In the genomic region with DNA sequence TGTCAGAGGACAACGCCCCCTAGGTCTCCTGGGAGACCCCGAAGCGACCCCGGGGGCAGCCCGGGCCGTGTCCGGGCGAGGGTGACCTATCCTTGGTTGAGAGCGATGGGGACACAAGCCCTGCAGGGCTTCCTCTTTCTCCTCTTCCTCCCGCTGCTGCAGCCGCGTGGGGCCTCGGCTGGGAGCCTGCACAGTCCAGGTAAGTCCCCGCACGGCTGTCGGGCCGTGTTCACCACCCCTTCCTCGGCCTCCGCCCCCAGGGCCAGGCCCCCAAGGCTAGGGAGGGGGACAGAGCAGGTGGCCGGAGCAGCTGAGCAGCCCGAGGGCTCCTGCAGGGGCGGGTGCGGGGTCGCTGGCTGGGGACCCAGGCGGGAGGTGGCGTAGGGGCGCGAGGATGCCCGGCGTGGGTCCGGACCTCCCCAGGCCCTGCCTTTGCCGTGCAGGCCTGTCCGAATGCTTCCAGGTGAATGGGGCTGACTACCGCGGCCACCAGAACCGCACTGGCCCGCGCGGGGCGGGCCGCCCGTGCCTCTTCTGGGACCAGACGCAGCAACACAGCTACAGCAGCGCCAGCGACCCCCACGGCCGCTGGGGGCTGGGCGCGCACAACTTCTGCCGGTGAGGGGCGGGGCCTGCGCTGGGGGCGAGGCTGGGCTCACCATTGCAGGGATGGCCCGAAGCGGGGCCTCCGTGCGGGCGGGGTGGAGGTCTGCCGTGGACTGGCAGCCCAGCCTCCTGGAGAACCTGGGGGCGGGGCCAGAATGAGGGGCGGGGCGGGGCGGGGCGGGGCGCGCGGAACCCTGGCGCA, we compare ENCODE assay signal across 8 cellular contexts. TPM values are rescaled to one million over a fixed set of nuclear protein-coding genes. Genes with fewer than 3 reads are reported as not detected.
A peak's percentile ranks its signal among the peaks of the same experiment; 100 is the strongest.
DNase-seq lines count a peak whose midpoint lies in the region; ATAC-seq and TF ChIP-seq lines count a peak whose summit lies in the region.

No MANE protein-coding gene starts in this region.

- H3K14ac ChIP-seq in IMR-90 (replicated peaks; ENCODE audit: low read depth, low read length), result no peak overlapping the region

- H3K4me3 Mint-ChIP-seq in activated T-cell treated with anti-CD3 and anti-CD28 coated beads, Interleukin-2, amount 50 U/mL, for 72 hours, result peak overlapping the region; percentile 93

- no peak overlapping the region for H2BK120ac ChIP-seq in IMR-90 (ENCODE audit: low read depth, low read length)

- no peak overlapping the region for H3K56ac ChIP-seq in IMR-90 (ENCODE audit: extremely low read depth, insufficient read depth, low read length)

- BruUV-seq in IMR-90 (replicated peaks; lab: Mats Ljungman, UMichigan) (no TSS peak), Panc1 (replicated peaks; lab: Mats Ljungman, UMichigan) (no TSS peak)

- H3K4me2 ChIP-seq in IMR-90 (ENCODE audit: low read depth, low read length), result no peak overlapping the region

- TF ChIP-seq CTCF in IMR-90 (conservative IDR thresholded peaks at IDR 0.05; ENCODE audit: low read depth, low read length) (no peak), Panc1 (IDR thresholded peaks at IDR 0.05) (peak; percentile 53)

- peaks cover 22% of the 10 kb centered on the region; the same call in 1 of the 2 replicates for H4K20me1 ChIP-seq in IMR-90 (ENCODE audit: insufficient read depth, low read length)

- H3K27me3 ChIP-seq in IMR-90 (ENCODE audit: control insufficient read depth, insufficient read depth, low read length) (peaks cover 55% of the 10 kb centered on the region), Panc1 (ENCODE audit: control insufficient read depth, insufficient read depth, low read length) (no peaks in the 10 kb centered on the region)

- WGBS in IMR-90 (ENCODE audit: extremely low coverage in 2 of 2, insufficient read length in 1 of 2), 2 experiments, result 0% methylated on average over 28 of the region's 68 CpGs; no CpG with 5 or more reads in 1 of the 2 experiments

- H3K36me3 Mint-ChIP-seq in activated T-cell treated with anti-CD3 and anti-CD28 coated beads, Interleukin-2, amount 50 U/mL, for 72 hours (ENCODE audit: insufficient read depth in 2 of 2), result peaks cover 0 to 2% of the 10 kb centered on the region in 2 donors

- no peak overlapping the region for H4K5ac ChIP-seq in IMR-90 (ENCODE audit: low read depth, low read length)

- peaks cover 5% of the 10 kb centered on the region; the same call in 1 of the 2 replicates for H3K4me1 ChIP-seq in IMR-90 (ENCODE audit: control insufficient read depth, insufficient read depth, low read length)
- peaks cover 23% of the 10 kb centered on the region for H3K4me1 ChIP-seq in Panc1 (ENCODE audit: control insufficient read depth, insufficient read depth, low read length)

- H2BK15ac ChIP-seq in IMR-90 (ENCODE audit: low read depth, low read length), result no peak overlapping the region

- H3K79me1 ChIP-seq in IMR-90 (ENCODE audit: low read depth in 1 of 2, low read length in 2 of 2), result peaks cover 0 to 6% of the 10 kb centered on the region in 2 experiments; a peak in 1 of 4 replicates

- in situ Hi-C loops in IMR-90 (cut with MboI; ENCODE audit: low sequenced_read_pairs), result no loop called here
- in situ Hi-C loops in Panc1 (cut with HindIII; ENCODE audit: low pct_unique_long_range_greater_than_20kb, low sequenced_read_pairs), result no loop called here

- peaks cover 21% of the 10 kb centered on the region for H3K4me1 Mint-ChIP-seq in activated T-cell treated with anti-CD3 and anti-CD28 coated beads, Interleukin-2, amount 50 U/mL, for 72 hours (ENCODE audit: low read depth)

- H2BK5ac ChIP-seq in IMR-90 (ENCODE audit: low read depth, low read length, poor library complexity, severe bottlenecking), result no peak overlapping the region

- no peak overlapping the region for H2AK5ac ChIP-seq in IMR-90 (ENCODE audit: low read depth, low read length)

- POLR2A ChIA-PET in IMR-90 (lab: Charles Lee; ENCODE audit: unreplicated experiment), result interaction anchor here (0.6 kb wide), 1 partner anchor 16 kb away, joined by 6 read pairs; the partner anchor contains the start of gene PKMYT1
- POLR2A ChIA-PET in Panc1 (lab: Charles Lee), result interaction anchor here (0.5 to 1.0 kb wide), 2 partner anchors 9 to 72 kb away, joined by 5 to 8 read pairs; partner anchors contain the start of gene BICDL2

- H3K27me3 Mint-ChIP-seq in activated T-cell treated with anti-CD3 and anti-CD28 coated beads, Interleukin-2, amount 50 U/mL, for 72 hours (ENCODE audit: low read depth), result peaks cover 37% of the 10 kb centered on the region

- no peak overlapping the region for H3K4ac ChIP-seq in IMR-90 (ENCODE audit: low read depth, low read length)

- peak overlapping the region; percentile 49 for H2AFZ ChIP-seq in IMR-90 (replicated peaks; ENCODE audit: low read length, poor library complexity)

- TF ChIP-seq POLR2A in IMR-90 (IDR thresholded peaks at IDR 0.05; ENCODE audit: low read depth, low read length), result no peak

- CTCF ChIA-PET in IMR-90 (lab: Yijun Ruan, JAX) (no interaction called here), Panc1 (lab: Charles Lee) (no interaction called here)

- H3K9me3 ChIP-seq in IMR-90 (ENCODE audit: control insufficient read depth, insufficient read depth, low read length), result no peaks in the 10 kb centered on the region; the same call in 1 of the 2 replicates
- no peaks in the 10 kb centered on the region for H3K9me3 ChIP-seq in Panc1 (ENCODE audit: control insufficient read depth, insufficient read depth, low read depth, low read length)
- H3K9me3 ChIP-seq in iPS-18c (ENCODE audit: control insufficient read depth, insufficient read depth, low read length), result no peaks in the 10 kb centered on the region

- H4K91ac ChIP-seq in IMR-90 (ENCODE audit: insufficient read depth, low read depth, low read length), result no peak overlapping the region

- ATAC-seq in IMR-90 (ENCODE audit: low read depth), result no peak
- ATAC-seq in Panc1, result peak; percentile 47
- peak; percentile 28 to 29 for ATAC-seq in activated T-cell treated with anti-CD3 and anti-CD28 coated beads, Interleukin-2, amount 50 U/mL, for 72 hours (replicated peaks in 1 of 2)
- no peak for ATAC-seq in GM21723 (IDR thresholded peaks at IDR 0.05; ENCODE audit: unreplicated experiment)

- no peak overlapping the region for H3K18ac ChIP-seq in IMR-90 (ENCODE audit: low read depth, low read length)

- H3K9me3 Mint-ChIP-seq in activated T-cell treated with anti-CD3 and anti-CD28 coated beads, Interleukin-2, amount 50 U/mL, for 72 hours, result no peaks in the 10 kb centered on the region

- H3K4me3 ChIP-seq in IMR-90 (ENCODE audit: insufficient read depth, low read depth, low read length) (no peak overlapping the region), Panc1 (ENCODE audit: low read depth in 2 of 2, low read length in 2 of 2) (peak overlapping the region; percentile 56 to 81), iPS-18c (ENCODE audit: insufficient read depth, low read depth, low read length) (peak overlapping the region; percentile 71)

- no peak overlapping the region for H2BK20ac ChIP-seq in IMR-90 (ENCODE audit: low read depth, low read length)

- H3K36me3 ChIP-seq in IMR-90 (ENCODE audit: control insufficient read depth, insufficient read depth, low read length), result no peaks in the 10 kb centered on the region
- H3K36me3 ChIP-seq in Panc1 (ENCODE audit: control insufficient read depth, insufficient read depth, low read length), result no peaks in the 10 kb centered on the region; the same call in 1 of the 2 replicates

- TF ChIP-seq RAD21 in IMR-90 (IDR thresholded peaks at IDR 0.05; ENCODE audit: low read length), result no peak

- no peak overlapping the region for H3K27ac Mint-ChIP-seq in activated T-cell treated with anti-CD3 and anti-CD28 coated beads, Interleukin-2, amount 50 U/mL, for 72 hours

- no peak overlapping the region for H2AK9ac ChIP-seq in IMR-90 (replicated peaks; ENCODE audit: low read depth, low read length, poor library complexity)

- no peak overlapping the region for H3K9ac ChIP-seq in IMR-90 (ENCODE audit: low read depth, low read length)

- peaks cover 10% of the 10 kb centered on the region; the same call in 1 of the 2 replicates for H3K9me1 ChIP-seq in IMR-90 (ENCODE audit: insufficient read depth, low read length)

- dilution Hi-C loops in IMR-90 (cut with HindIII; ENCODE audit: low sequenced_read_pairs, unreplicated experiment), result no loop called here

- DNase-seq in DMS153 (lab: John Stamatoyannopoulos, UW), result peak; percentile 60
- no peak for DNase-seq in IMR-90
- DNase-seq in Panc1 (ENCODE audit: low read depth, low spot score), result no peak
- DNase-seq in activated T-cell treated with anti-CD3 and anti-CD28 coated beads, Interleukin-2, amount 50 U/mL, for 72 hours, result peak; percentile 71 to 81
- peak in 2 of 3 donors; percentile 55 to 58 for DNase-seq in stimulated activated CD4-positive, alpha-beta T cell treated with anti-CD3 and anti-CD28 coated beads, TNF-alpha, amount 100 ng/mL, for 48 hours (ENCODE audit: low read depth in 3 of 3)
- DNase-seq in posterior vena cava (ENCODE audit: low spot score), result no peak

- H3K23ac ChIP-seq in IMR-90 (ENCODE audit: low read depth, low read length), result no peak overlapping the region

- intact Hi-C loops in IMR-90 (cut with micrococcal nuclease) (no loop called here), Panc1 (cut with micrococcal nuclease; ENCODE audit: unreplicated experiment) (no loop called here), posterior vena cava (cut with DNase I) (no loop called here)

- no peak overlapping the region for H4K8ac ChIP-seq in IMR-90 (ENCODE audit: low read depth in 2 of 2, low read length in 2 of 2)

- no peak overlapping the region for H3K27ac ChIP-seq in IMR-90 (ENCODE audit: insufficient read depth, low read length)
- peak overlapping the region; percentile 79; the same call in 1 of the 2 replicates for H3K27ac ChIP-seq in Panc1 (ENCODE audit: low read length)

RNA-seq across cellular contexts. Expression of gene KREMEN2, which starts 0.5 kb away (rescaled TPM):
- total RNA-seq in IMR-90 (2012; rRNA removed) (not detected in 2 replicates), Panc1 (2021; ENCODE audit: unreplicated experiment) (10.8 TPM), posterior vena cava (not detected)
- polyA plus RNA-seq in IMR-90 (2012; rRNA removed), result 0.03 and 0.11 TPM in 2 replicates
- polyA plus RNA-seq in IMR-90 (2012; cell fraction: cytosol; rRNA removed), result 0.09 and 0.18 TPM in 2 replicates
- 0.03 and 0.30 TPM in 2 replicates for polyA plus RNA-seq in IMR-90 (2012; cell fraction: nucleus; rRNA removed; ENCODE audit: low replicate concordance)
- polyA plus RNA-seq in Panc1 (2012; ENCODE audit: insufficient read length), result 12.1 TPM
- under 1 TPM; 0.12 TPM for total RNA-seq in activated T-cell treated with anti-CD3 and anti-CD28 coated beads, Interleukin-2, amount 50 U/mL, for 72 hours

RNA-seq across cellular contexts. Expression of gene PAQR4, which starts 4.5 kb away (rescaled TPM):
- total RNA-seq in IMR-90 (2012; rRNA removed) (2.2 TPM in 2 replicates), Panc1 (2021; ENCODE audit: unreplicated experiment) (51.8 TPM), posterior vena cava (1 to 10 TPM; 2.5 to 5.4 TPM)
- polyA plus RNA-seq in IMR-90 (2012; rRNA removed), result 10.0 and 10.1 TPM in 2 replicates
- polyA plus RNA-seq in IMR-90 (2012; cell fraction: cytosol; rRNA removed), result 8.9 and 10.0 TPM in 2 replicates
- polyA plus RNA-seq in IMR-90 (2012; cell fraction: nucleus; rRNA removed; ENCODE audit: low replicate concordance), result 7.4 and 19.4 TPM in 2 replicates
- 52.6 TPM for polyA plus RNA-seq in Panc1 (2012; ENCODE audit: insufficient read length)
- 10 to 100 TPM; 31.9 to 40.0 TPM for total RNA-seq in activated T-cell treated with anti-CD3 and anti-CD28 coated beads, Interleukin-2, amount 50 U/mL, for 72 hours

RNA-seq across cellular contexts. Expression of gene PKMYT1, which starts 15.6 kb away (rescaled TPM):
- total RNA-seq in IMR-90 (2012; rRNA removed) (1.8 and 2.8 TPM in 2 replicates), Panc1 (2021; ENCODE audit: unreplicated experiment) (105 TPM), posterior vena cava (1 to 10 TPM in 1 of 2 donors, under 1 TPM in 1; 0.76 to 1.6 TPM)
- 14.9 and 18.7 TPM in 2 replicates for polyA plus RNA-seq in IMR-90 (2012; rRNA removed)
- polyA plus RNA-seq in IMR-90 (2012; cell fraction: cytosol; rRNA removed), result 17.0 and 20.3 TPM in 2 replicates
- 21.6 and 96.5 TPM in 2 replicates for polyA plus RNA-seq in IMR-90 (2012; cell fraction: nucleus; rRNA removed; ENCODE audit: low replicate concordance)
- polyA plus RNA-seq in Panc1 (2012; ENCODE audit: insufficient read length), result 58.1 TPM
- 100 to 1,000 TPM in 1 of 2 donors, 10 to 100 TPM in 1; 96.1 to 112 TPM for total RNA-seq in activated T-cell treated with anti-CD3 and anti-CD28 coated beads, Interleukin-2, amount 50 U/mL, for 72 hours

RNA-seq across cellular contexts. Expression of gene CLDN9, which starts 48.1 kb away (rescaled TPM):
- total RNA-seq in IMR-90 (2012; rRNA removed) (not detected in 2 replicates), Panc1 (2021; ENCODE audit: unreplicated experiment) (1.6 TPM), posterior vena cava (not detected)
- polyA plus RNA-seq in IMR-90 (2012; rRNA removed), result 0.05 TPM in 1 of 2 replicates, not detected in the other
- 0.03 TPM in 1 of 2 replicates, not detected in the other for polyA plus RNA-seq in IMR-90 (2012; cell fraction: cytosol; rRNA removed)
- polyA plus RNA-seq in IMR-90 (2012; cell fraction: nucleus; rRNA removed; ENCODE audit: low replicate concordance), result 0.15 and 0.82 TPM in 2 replicates
- polyA plus RNA-seq in Panc1 (2012; ENCODE audit: insufficient read length), result 1.3 TPM
- under 1 TPM in 1 of 2 donors, not detected in 1; 0.14 TPM for total RNA-seq in activated T-cell treated with anti-CD3 and anti-CD28 coated beads, Interleukin-2, amount 50 U/mL, for 72 hours

RNA-seq across cellular contexts. Expression of gene FLYWCH1, which starts 52.9 kb away (rescaled TPM):
- total RNA-seq in IMR-90 (2012; rRNA removed) (14.3 and 16.1 TPM in 2 replicates), Panc1 (2021; ENCODE audit: unreplicated experiment) (67.9 TPM), posterior vena cava (10 to 100 TPM; 31.0 to 37.7 TPM)
- 25.2 and 32.3 TPM in 2 replicates for polyA plus RNA-seq in IMR-90 (2012; rRNA removed)
- 38.1 and 39.5 TPM in 2 replicates for polyA plus RNA-seq in IMR-90 (2012; cell fraction: cytosol; rRNA removed)
- 68.9 and 113 TPM in 2 replicates for polyA plus RNA-seq in IMR-90 (2012; cell fraction: nucleus; rRNA removed; ENCODE audit: low replicate concordance)
- 76.9 TPM for polyA plus RNA-seq in Panc1 (2012; ENCODE audit: insufficient read length)
- total RNA-seq in activated T-cell treated with anti-CD3 and anti-CD28 coated beads, Interleukin-2, amount 50 U/mL, for 72 hours, result 10 to 100 TPM; 68.5 to 76.4 TPM

Comparison
In these comparisons a context has a peak if more than half of its experiments do, and no peak if none do; other contexts are left out.
1. DNase-seq: peak in DMS153 (single experiment), activated T-cell treated with anti-CD3 and anti-CD28 coated beads, Interleukin-2, amount 50 U/mL, for 72 hours (2 of 2) and stimulated activated CD4-positive, alpha-beta T cell treated with anti-CD3 and anti-CD28 coated beads, TNF-alpha, amount 100 ng/mL, for 48 hours (2 of 3); none in IMR-90 (single experiment), Panc1 (single experiment) and posterior vena cava (single experiment).
2. ATAC-seq: peak in Panc1 (single experiment) and activated T-cell treated with anti-CD3 and anti-CD28 coated beads, Interleukin-2, amount 50 U/mL, for 72 hours (2 of 2); none in IMR-90 (single experiment) and GM21723 (single experiment).
3. RNA of gene KREMEN2, which starts 0.5 kb away (total RNA-seq): 10.8 TPM in Panc1 (single experiment); 0.12 TPM in activated T-cell treated with anti-CD3 and anti-CD28 coated beads, Interleukin-2, amount 50 U/mL, for 72 hours, not detected in IMR-90 and not detected in posterior vena cava; every median in the first group is over 10 times any median in the second.
4. RNA of gene PKMYT1, which starts 15.6 kb away (total RNA-seq): 96.1 to 112 TPM in activated T-cell treated with anti-CD3 and anti-CD28 coated beads, Interleukin-2, amount 50 U/mL, for 72 hours and 105 TPM in Panc1 (single experiment); 1.8 to 2.8 TPM in IMR-90 and 0.76 to 1.6 TPM in posterior vena cava; every median in the first group is over 10 times any median in the second.